In the genomic region with DNA sequence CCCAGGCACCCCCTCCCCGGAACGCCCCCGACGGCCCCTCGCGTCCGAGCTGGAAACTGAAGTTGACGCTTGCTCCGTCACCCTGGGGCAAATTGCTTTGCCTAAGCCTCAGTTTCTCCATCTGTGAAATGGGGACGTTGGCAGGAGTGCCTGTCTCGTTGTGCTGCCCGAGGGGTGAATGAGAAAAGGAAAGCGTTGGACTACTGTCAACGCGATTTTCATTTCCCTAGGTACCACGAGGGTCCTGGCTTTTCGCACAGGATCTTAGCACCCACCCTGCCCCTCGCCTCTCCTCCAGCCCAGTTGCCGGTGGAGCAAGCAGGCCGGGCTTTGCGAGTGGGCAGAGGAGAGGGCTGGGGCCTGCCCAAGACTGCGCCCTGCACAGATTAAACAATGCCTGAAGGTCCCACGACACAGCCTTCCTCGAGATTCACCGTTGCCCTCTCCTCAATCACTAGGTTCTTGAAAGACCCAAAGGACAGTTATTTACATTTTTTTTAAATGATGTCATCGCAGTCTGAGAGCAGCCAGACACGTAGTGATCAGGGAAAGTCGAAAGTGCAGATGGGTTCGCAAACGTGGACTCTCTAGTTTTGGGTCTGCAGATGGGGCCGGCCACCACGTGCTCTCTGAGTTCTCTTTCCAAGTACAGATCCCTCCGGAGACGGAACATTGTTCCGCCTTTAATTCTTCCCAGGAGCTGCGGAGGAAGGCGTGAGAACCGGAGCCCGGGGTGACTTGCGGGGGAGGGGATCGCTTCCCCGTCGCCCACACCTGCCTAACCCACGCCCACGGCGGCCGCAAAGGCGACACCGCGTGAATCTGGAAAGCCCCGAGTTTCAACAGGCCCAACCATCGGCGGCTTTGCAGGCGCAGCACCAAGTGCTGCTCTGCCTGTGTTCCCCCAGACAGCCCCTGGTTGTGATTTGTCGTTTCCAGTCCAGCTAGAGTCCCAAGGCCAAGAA, we compare ENCODE assay signal across 8 cellular contexts. TPM values are rescaled to one million over a fixed set of nuclear protein-coding genes. Genes with fewer than 3 reads are reported as not detected.
DNase-seq lines count a peak whose midpoint lies in the region; ATAC-seq and TF ChIP-seq lines count a peak whose summit lies in the region.

No MANE protein-coding gene starts in this region.

- POLR2A ChIA-PET in Caco-2 (lab: Charles Lee) = interaction anchor here (0.6 to 1.1 kb wide), 3 partner anchors 40 to 95 kb away, joined by 3 to 7 read pairs (median 7); no protein-coding TSS in a partner anchor

- H3K4me1 ChIP-seq in Caco-2 (peaks cover 48% of the 10 kb centered on the region), KMS-11 (ENCODE audit: low read depth, poor library complexity, severe bottlenecking) (peaks cover 81% of the 10 kb centered on the region), testis (peaks cover 22% of the 10 kb centered on the region)

- H3K4me3 ChIP-seq in Caco-2 (ENCODE audit: low read depth, low read length) = peak overlapping the region; percentile 29
- H3K4me3 ChIP-seq in KMS-11 (IDR thresholded peaks at IDR 0.05; ENCODE audit: insufficient read depth, low read depth, low read length) = peak overlapping the region; percentile 75
- H3K4me3 ChIP-seq in fibroblast of the aortic adventitia (ENCODE audit: low read depth, low read length) = no peak overlapping the region
- H3K4me3 ChIP-seq in testis = peak overlapping the region; percentile 56 to 62

- CTCF ChIA-PET in Caco-2 (lab: Charles Lee) = no interaction called here

- H4K20me1 ChIP-seq in KMS-11 (ENCODE audit: insufficient read depth) = no peaks in the 10 kb centered on the region

- DNase-seq in Caco-2 (peak; percentile 72 to 78), fibroblast of the aortic adventitia (ENCODE audit: low read depth) (peak; percentile 74), non-pigmented ciliary epithelial cell (ENCODE audit: low read depth) (peak; percentile 77), testis (peak; percentile 77), HPDE6-E6E7 (ENCODE audit: extremely low spot score) (no peak)
- peak; percentile 94 for DNase-seq in activated T-cell treated with anti-CD3 and anti-CD28 coated beads, Interleukin-2, amount 50 U/mL, for 4 hours

- no peaks in the 10 kb centered on the region for H3K27me3 ChIP-seq in Caco-2 (replicated peaks; ENCODE audit: control insufficient read depth, insufficient read depth, low read length)
- no peaks in the 10 kb centered on the region for H3K27me3 ChIP-seq in KMS-11 (ENCODE audit: insufficient read depth, low read depth)
- no peaks in the 10 kb centered on the region for H3K27me3 ChIP-seq in testis

- no peaks in the 10 kb centered on the region for H3K27me3 Mint-ChIP-seq in Caco-2 (ENCODE audit: insufficient read depth, unreplicated experiment)
- no peaks in the 10 kb centered on the region for H3K27me3 Mint-ChIP-seq in activated T-cell treated with anti-CD3 and anti-CD28 coated beads, Interleukin-2, amount 50 U/mL, for 4 hours (ENCODE audit: low read depth)

- peaks cover 11% of the 10 kb centered on the region for H3K9me3 Mint-ChIP-seq in Caco-2 (ENCODE audit: unreplicated experiment)
- peaks cover 7% of the 10 kb centered on the region for H3K9me3 Mint-ChIP-seq in activated T-cell treated with anti-CD3 and anti-CD28 coated beads, Interleukin-2, amount 50 U/mL, for 4 hours

- intact Hi-C loops in Caco-2 (cut with micrococcal nuclease; ENCODE audit: unreplicated experiment) = loop anchor here (1.0 to 2.0 kb wide), 3 partner anchors 31 to 39 kb away; no protein-coding TSS in a partner anchor
- intact Hi-C loops in testis (cut with DNase I; ENCODE audit: low total_unique reads) = no loop called here

- H3K9me3 ChIP-seq in Caco-2 (peaks cover 3% of the 10 kb centered on the region; the same call in 1 of the 2 replicates), testis (no peaks in the 10 kb centered on the region)

- peak overlapping the region; percentile 90 for H3K9ac ChIP-seq in KMS-11

- peak overlapping the region; percentile 96 for H3K27ac Mint-ChIP-seq in Caco-2 (ENCODE audit: unreplicated experiment)

- TF ChIP-seq POLR2A in testis (IDR thresholded peaks at IDR 0.05) = no peak

- H3K36me3 Mint-ChIP-seq in Caco-2 (ENCODE audit: insufficient read depth, unreplicated experiment) = peaks cover 7% of the 10 kb centered on the region
- no peaks in the 10 kb centered on the region for H3K36me3 Mint-ChIP-seq in activated T-cell treated with anti-CD3 and anti-CD28 coated beads, Interleukin-2, amount 50 U/mL, for 4 hours (ENCODE audit: insufficient read depth)

- peak overlapping the region; percentile 84 for H3K4me3 Mint-ChIP-seq in Caco-2 (ENCODE audit: unreplicated experiment)
- H3K4me3 Mint-ChIP-seq in activated T-cell treated with anti-CD3 and anti-CD28 coated beads, Interleukin-2, amount 50 U/mL, for 4 hours = peak overlapping the region; percentile 82

- 7 to 9% methylated on average over 26 to 55 of the region's 55 CpGs for WGBS in testis, 2 donors

- peak overlapping the region; percentile 93 for H3K4me2 ChIP-seq in KMS-11

- TF ChIP-seq CTCF in Caco-2 (IDR thresholded peaks at IDR 0.05; ENCODE audit: insufficient read depth in 1 of 2, low read depth in 1 of 2, low read length in 1 of 2, severe bottlenecking in 1 of 2, unreplicated experiment in 1 of 2) (no peak), KMS-11 (conservative IDR thresholded peaks at IDR 0.05; ENCODE audit: low read depth, low read length) (peak; percentile 32; the same call in 1 of the 2 replicates), fibroblast of the aortic adventitia (IDR thresholded peaks at IDR 0.05; ENCODE audit: insufficient read depth, low read length) (no peak), testis (IDR thresholded peaks at IDR 0.05) (no peak)

- TSS peak; percentile 93 for BruUV-seq in Caco-2 (replicated peaks; lab: Mats Ljungman, UMichigan)

- ATAC-seq in GM21528 (IDR thresholded peaks at IDR 0.05; ENCODE audit: low FRiP score, unreplicated experiment) = peak; percentile 67
- ATAC-seq in activated T-cell treated with anti-CD3 and anti-CD28 coated beads, Interleukin-2, amount 50 U/mL, for 4 hours = peak; percentile 68 to 70

- H3K79me2 ChIP-seq in KMS-11 (ENCODE audit: insufficient read depth, low read depth) = no peaks in the 10 kb centered on the region; the same call in 1 of the 2 replicates

- H3K4me1 Mint-ChIP-seq in Caco-2 (ENCODE audit: low read depth, unreplicated experiment) = peaks cover 13% of the 10 kb centered on the region
- peaks cover 46% of the 10 kb centered on the region for H3K4me1 Mint-ChIP-seq in activated T-cell treated with anti-CD3 and anti-CD28 coated beads, Interleukin-2, amount 50 U/mL, for 4 hours (ENCODE audit: low read depth)

- H3K27ac ChIP-seq in KMS-11 (peak overlapping the region; percentile 99), testis (peak overlapping the region; percentile 57 to 84)

- H3K36me3 ChIP-seq in Caco-2 (ENCODE audit: control insufficient read depth, insufficient read depth, low read length) (no peaks in the 10 kb centered on the region), KMS-11 (ENCODE audit: insufficient read depth) (no peaks in the 10 kb centered on the region), testis (ENCODE audit: low read depth, missing control alignments) (no peaks in the 10 kb centered on the region)

- H2AFZ ChIP-seq in KMS-11 (ENCODE audit: low read depth) = peak overlapping the region; percentile 44

RNA-seq across cellular contexts. Expression of gene PKDCC, which starts 54.1 kb away (rescaled TPM):
- total RNA-seq in Caco-2 (2022) (322 and 339 TPM in 2 replicates), fibroblast of the aortic adventitia (ENCODE audit: low replicate concordance) (19.7 and 57.8 TPM in 2 replicates), testis (100 to 1,000 TPM in 1 of 2 donors, 10 to 100 TPM in 1; 86.0 to 122 TPM)
- total RNA-seq in activated T-cell treated with anti-CD3 and anti-CD28 coated beads, Interleukin-2, amount 50 U/mL, for 4 hours = under 1 TPM in 1 of 3 donors, not detected in 2; 0.19 TPM
- 121 TPM for polyA plus RNA-seq in testis (ENCODE audit: insufficient read depth, low read depth, low replicate concordance)

Comparison
In these comparisons a context has a peak if more than half of its experiments do, and no peak if none do; other contexts are left out.
1. RNA of gene PKDCC, which starts 54.1 kb away (total RNA-seq): 322 to 339 TPM in Caco-2, 86.0 to 122 TPM in testis and 19.7 to 57.8 TPM in fibroblast of the aortic adventitia; 0.19 TPM in activated T-cell treated with anti-CD3 and anti-CD28 coated beads, Interleukin-2, amount 50 U/mL, for 4 hours; every median in the first group is over 10 times any median in the second.